In the genomic region with DNA sequence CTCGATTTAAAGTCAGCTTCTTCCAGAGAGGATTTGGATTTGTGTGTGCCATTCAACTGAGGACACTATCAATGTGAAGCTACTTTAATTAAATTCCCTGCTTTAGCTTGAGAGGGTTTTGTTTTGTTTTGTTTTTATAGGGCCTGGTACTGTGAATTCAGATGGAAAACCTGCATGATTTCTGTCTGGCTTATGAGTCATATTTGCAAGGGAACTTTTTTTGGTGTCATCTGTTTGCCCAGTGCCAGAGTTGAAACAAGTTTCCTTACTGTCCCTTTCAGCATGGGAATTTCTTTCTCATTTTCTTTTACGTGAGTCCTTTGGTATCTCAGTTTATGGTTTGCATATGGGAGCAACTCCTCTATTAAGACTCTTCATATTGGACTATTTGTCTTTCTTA, we compare ENCODE assay signal across 1 cellular context.
TF ChIP-seq lines count a peak whose summit lies in the region.

No MANE protein-coding gene starts in this region.

TF ChIP-seq in IMR-90, 13 proteins besides CTCF, POLR2A, EP300 and RAD21:
- TF ChIP-seq FOS (IDR thresholded peaks at IDR 0.05; ENCODE audit: low read depth, low read length) (0 out of 2 replicates have a peak, but pooled peaks have one; percentile 21), MAFK (IDR thresholded peaks at IDR 0.05; ENCODE audit: low read depth, low read length) (no peak), BHLHE40 (IDR thresholded peaks at IDR 0.05; ENCODE audit: low read depth, low read length) (no peak), RCOR1 (IDR thresholded peaks at IDR 0.05; ENCODE audit: insufficient replicate concordance, low read length) (no peak), NFE2L2 (IDR thresholded peaks at IDR 0.05; ENCODE audit: low read depth, low read length) (no peak), CHD1 (IDR thresholded peaks at IDR 0.05; ENCODE audit: low read depth, low read length) (no peak), MXI1 (IDR thresholded peaks at IDR 0.05; ENCODE audit: borderline replicate concordance, low read depth, low read length) (no peak)
